8 cellular contexts compared by ENCODE assay signal in the genomic region with DNA sequence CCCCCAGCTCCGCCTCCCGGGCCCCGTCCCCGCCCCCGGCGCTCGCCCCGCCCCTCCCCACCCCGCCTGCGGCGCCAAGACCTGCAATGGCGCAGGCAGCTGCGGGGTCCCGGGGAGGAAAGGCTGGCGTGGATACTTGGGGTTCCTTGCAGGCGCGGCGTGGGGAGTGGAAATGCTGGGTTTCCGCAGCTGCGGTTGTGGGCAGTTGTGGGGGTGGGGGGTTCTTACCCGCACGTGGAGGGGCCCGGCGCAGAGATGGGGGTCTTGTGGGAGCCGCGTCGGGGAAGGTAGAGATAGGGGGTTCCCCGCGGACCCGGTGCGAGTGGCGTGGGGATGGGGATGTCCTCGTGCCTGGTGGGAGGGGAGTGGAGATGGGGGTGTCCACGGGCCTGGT. TPM values are rescaled to one million over a fixed set of nuclear protein-coding genes. Genes with fewer than 3 reads are reported as not detected.
A peak's percentile ranks its signal among the peaks of the same experiment; 100 is the strongest.
DNase-seq lines count a peak whose midpoint lies in the region; ATAC-seq and TF ChIP-seq lines count a peak whose summit lies in the region.

No MANE protein-coding gene starts in this region.

- no peaks in the 10 kb centered on the region for H3K9me3 ChIP-seq in Loucy (ENCODE audit: insufficient read depth, low read depth, low read length)
- H3K9me3 ChIP-seq in aorta (ENCODE audit: control insufficient read depth, low read length), result no peaks in the 10 kb centered on the region

- H3K27ac Mint-ChIP-seq in MCF 10A (ENCODE audit: low read depth, unreplicated experiment) (peak overlapping the region; percentile 83), memory B cell (peak overlapping the region; percentile 56)

- H3K79me2 ChIP-seq in Loucy (ENCODE audit: insufficient read depth, low read length), result peaks cover 20% of the 10 kb centered on the region; the same call in 1 of the 2 replicates

- peak overlapping the region; percentile 57 for H3K4me3 ChIP-seq in BJ (ENCODE audit: low read depth, low read length)
- H3K4me3 ChIP-seq in Loucy (ENCODE audit: low read length, poor library complexity, severe bottlenecking), result peak overlapping the region; percentile 75
- peak overlapping the region; percentile 29 to 67 for H3K4me3 ChIP-seq in aorta (ENCODE audit: low read length in 2 of 2)

- 1% methylated on average over 18 to 34 of the region's 34 CpGs for WGBS in aorta, 2 donors

- POLR2A ChIA-PET in BJ (lab: Charles Lee), result no interaction called here
- POLR2A ChIA-PET in MCF 10A (lab: Yijun Ruan, JAX), result no interaction called here

- no TSS peak for BruUV-seq in MCF 10A (replicated peaks; lab: Mats Ljungman, UMichigan)

- H3K4me1 Mint-ChIP-seq in MCF 10A (ENCODE audit: insufficient read depth, unreplicated experiment) (peaks cover 7% of the 10 kb centered on the region), memory B cell (peaks cover 32% of the 10 kb centered on the region)

- H3K27me3 Mint-ChIP-seq in MCF 10A (ENCODE audit: insufficient read depth, unreplicated experiment) (no peaks in the 10 kb centered on the region), memory B cell (no peaks in the 10 kb centered on the region)

- no peaks in the 10 kb centered on the region for H3F3A ChIP-seq in Loucy (ENCODE audit: low read depth)

- H3K36me3 ChIP-seq in BJ (ENCODE audit: control insufficient read depth, insufficient read depth, low read length) (peaks cover 2% of the 10 kb centered on the region; the same call in 1 of the 2 replicates), Loucy (ENCODE audit: insufficient read depth, low read length) (no peaks in the 10 kb centered on the region), aorta (ENCODE audit: control insufficient read depth in 1 of 2, insufficient read depth in 2 of 2, low read length in 1 of 2) (no peaks in the 10 kb centered on the region)

- H3K4me1 ChIP-seq in Loucy (ENCODE audit: insufficient read depth, low read length, poor library complexity, severe bottlenecking), result peaks cover 6% of the 10 kb centered on the region
- no peaks in the 10 kb centered on the region for H3K4me1 ChIP-seq in aorta (ENCODE audit: control insufficient read depth in 1 of 2, insufficient read depth in 2 of 2, low read length in 2 of 2)

- ATAC-seq in GM21423 (IDR thresholded peaks at IDR 0.05; ENCODE audit: unreplicated experiment) (peak; percentile 8), memory B cell (ENCODE audit: low read depth) (peak; percentile 39), aorta (ENCODE audit: low FRiP score) (peak; percentile 43)

- H3K4me3 Mint-ChIP-seq in MCF 10A (ENCODE audit: unreplicated experiment) (peak overlapping the region; percentile 87), memory B cell (peak overlapping the region; percentile 84)

- CTCF ChIA-PET in BJ (lab: Yijun Ruan, JAX) (no interaction called here), MCF 10A (lab: Yijun Ruan, JAX) (no interaction called here)

- peak overlapping the region in 1 of 2 donors; percentile 48 for H3K27ac ChIP-seq in aorta (ENCODE audit: low read depth in 1 of 2, low read length in 2 of 2)

- DNase-seq in BJ (ENCODE audit: low read depth), result peak; percentile 10
- DNase-seq in MCF 10A (ENCODE audit: unreplicated experiment), result no peak
- DNase-seq in memory B cell (ENCODE audit: low spot score in 2 of 2), result peak in 1 of 2 donors; percentile 76
- DNase-seq in aorta, result peak; percentile 90 to 91
- no peak for DNase-seq in NCI-H1105 (lab: John Stamatoyannopoulos, UW)
- no peak for DNase-seq in SW480 (ENCODE audit: low spot score)

- H3K4me2 ChIP-seq in Loucy (ENCODE audit: low read depth, low read length, poor library complexity, severe bottlenecking), result peak overlapping the region; percentile 51

- H3K9me3 Mint-ChIP-seq in MCF 10A (ENCODE audit: unreplicated experiment) (peaks cover 8% of the 10 kb centered on the region), memory B cell (peaks cover 5% of the 10 kb centered on the region)

- peak overlapping the region; percentile 43 for H3K9ac ChIP-seq in Loucy (ENCODE audit: low read depth, low read length, poor library complexity, severe bottlenecking)

- H3K27me3 ChIP-seq in BJ (ENCODE audit: control insufficient read depth, insufficient read depth, low read length) (peaks cover 1% of the 10 kb centered on the region; the same call in 1 of the 2 replicates), Loucy (ENCODE audit: insufficient read depth, low read length, poor library complexity, severe bottlenecking) (no peaks in the 10 kb centered on the region), aorta (ENCODE audit: control insufficient read depth in 1 of 2, insufficient read depth in 2 of 2, low read length in 1 of 2) (no peaks in the 10 kb centered on the region)

- H4K20me1 ChIP-seq in Loucy (ENCODE audit: insufficient read depth, low read length, poor library complexity, severe bottlenecking), result no peaks in the 10 kb centered on the region

- intact Hi-C loops in MCF 10A (cut with micrococcal nuclease) (loop anchor here (2.0 to 5.0 kb wide), 3 partner anchors 61 to 1159 kb away; a partner anchor contains a TSS), aorta (cut with DNase I) (loop anchor here (1.0 to 10.0 kb wide), 5 partner anchors 61 to 1361 kb away; a partner anchor contains a TSS)

- no peaks in the 10 kb centered on the region for H3K9me2 ChIP-seq in Loucy (replicated peaks; ENCODE audit: low read depth, low read length)

- H3K36me3 Mint-ChIP-seq in MCF 10A (ENCODE audit: insufficient read depth, unreplicated experiment) (peaks cover 13% of the 10 kb centered on the region), memory B cell (peaks cover 13% of the 10 kb centered on the region)

- peak overlapping the region; percentile 77; the same call in 1 of the 2 replicates for H2AFZ ChIP-seq in Loucy (ENCODE audit: low read length)

- TF ChIP-seq CTCF in BJ (IDR thresholded peaks at IDR 0.05; ENCODE audit: insufficient read depth, low read depth, low read length) (no peak), Loucy (conservative IDR thresholded peaks at IDR 0.05; ENCODE audit: low read length) (no peak), MCF 10A (IDR thresholded peaks at IDR 0.05; ENCODE audit: unreplicated experiment) (no peak)

RNA-seq across cellular contexts. Expression of a gene that starts 0.7 kb away (rescaled TPM):
- 22.9 and 33.7 TPM in 2 replicates for polyA plus RNA-seq in BJ (2011; rRNA removed)
- 15.4 and 18.4 TPM in 2 replicates for polyA minus RNA-seq in BJ (2011; rRNA and poly(A)+ RNA removed)
- 16.5 and 20.6 TPM in 2 replicates for total RNA-seq in MCF 10A (2022)
- 10 to 100 TPM; 31.3 to 32.3 TPM for total RNA-seq in aorta
- 10 to 100 TPM; 26.7 to 56.1 TPM for polyA plus RNA-seq in aorta

Comparison
In these comparisons a context has a peak if more than half of its experiments do, and no peak if none do; other contexts are left out.
1. DNase-seq: peak in BJ (single experiment) and aorta (2 of 2); none in MCF 10A (single experiment), NCI-H1105 (single experiment) and SW480 (single experiment).
2. Peak in every context shown above with its lines, with median percentiles within 50 percentile points of each other: H3K4me3 ChIP-seq and ATAC-seq.